ENCODE assay signal across 11 cellular contexts in the genomic region with DNA sequence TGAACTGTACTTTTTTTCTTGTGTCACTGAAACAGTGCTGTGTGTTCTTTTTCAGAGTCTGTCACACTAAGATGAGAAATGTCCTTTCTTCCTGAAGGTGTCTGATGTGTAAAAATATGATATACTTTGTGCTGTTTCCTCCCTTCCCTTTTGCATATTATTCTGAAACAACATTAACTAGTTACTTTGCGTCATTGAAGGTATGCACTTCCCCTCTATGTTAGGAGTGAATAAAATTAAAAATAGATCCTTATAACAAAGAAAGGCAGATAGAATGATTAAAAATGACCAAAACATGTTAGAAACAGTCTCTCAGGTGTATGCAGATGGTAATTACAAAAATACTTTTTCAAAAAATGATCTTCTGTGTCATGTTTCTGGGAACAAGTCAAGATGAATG. TPM values are rescaled to one million over a fixed set of nuclear protein-coding genes. Genes with fewer than 3 reads are reported as not detected.
DNase-seq lines count a peak whose midpoint lies in the region; ATAC-seq and TF ChIP-seq lines count a peak whose summit lies in the region.
"Had no signal": no experiment of that assay in that cellular context is flagged by ENCODE, and none has a peak within 500 bp of the region (broad histone marks: within the 10 kb centered on the region; RNA-seq: fewer than 3 reads in every experiment).

No MANE protein-coding gene starts in this region.

- H3K27me3 ChIP-seq in HUES48 (ENCODE audit: control insufficient read depth, insufficient read depth, low read length) = no peaks in the 10 kb centered on the region
- H3K27me3 ChIP-seq in ectodermal cell (ENCODE audit: control insufficient read depth, insufficient read depth, low read length, poor library complexity, severe bottlenecking) = peaks cover 11% of the 10 kb centered on the region

- H3K4me1 Mint-ChIP-seq in naive B cell = peaks cover 23 to 44% (median 25%) of the 10 kb centered on the region in 3 donors
- H3K4me1 Mint-ChIP-seq in mesothelial cell of epicardium = peaks cover 20% of the 10 kb centered on the region
- peaks cover 14% of the 10 kb centered on the region for H3K4me1 Mint-ChIP-seq in type B pancreatic cell (ENCODE audit: unreplicated experiment)

- H3K9me3 Mint-ChIP-seq in naive B cell = no peaks in the 10 kb centered on the region
- no peaks in the 10 kb centered on the region for H3K9me3 Mint-ChIP-seq in mesothelial cell of epicardium
- no peaks in the 10 kb centered on the region for H3K9me3 Mint-ChIP-seq in type B pancreatic cell

- H3K4me3 Mint-ChIP-seq in naive B cell = no peak overlapping the region
- no peak overlapping the region for H3K4me3 Mint-ChIP-seq in mesothelial cell of epicardium
- H3K4me3 Mint-ChIP-seq in type B pancreatic cell = no peak overlapping the region

- no peak overlapping the region for H3K9ac ChIP-seq in HUES48 (ENCODE audit: low read depth, low read length)

- H3K27me3 Mint-ChIP-seq in naive B cell (no peaks in the 10 kb centered on the region), mesothelial cell of epicardium (ENCODE audit: low read depth) (no peaks in the 10 kb centered on the region), type B pancreatic cell (no peaks in the 10 kb centered on the region)

- TF ChIP-seq CTCF in AG10803 (conservative IDR thresholded peaks at IDR 0.05; ENCODE audit: low read length) (no peak), mesothelial cell of epicardium (IDR thresholded peaks at IDR 0.05; ENCODE audit: unreplicated experiment) (no peak), type B pancreatic cell (conservative IDR thresholded peaks at IDR 0.05) (no peak)

- ATAC-seq in naive B cell (ENCODE audit: low read depth in 2 of 2) (peak; percentile 22 to 27), GM21515 (IDR thresholded peaks at IDR 0.05; ENCODE audit: unreplicated experiment) (no peak), GM21423 (IDR thresholded peaks at IDR 0.05; ENCODE audit: unreplicated experiment) (no peak)

- peaks cover 41% of the 10 kb centered on the region for H3K36me3 ChIP-seq in HUES48 (ENCODE audit: control insufficient read depth, insufficient read depth, low read length)
- H3K36me3 ChIP-seq in ectodermal cell (ENCODE audit: control insufficient read depth, insufficient read depth, low read length) = peaks cover 10% of the 10 kb centered on the region

- H3K9me3 ChIP-seq in HUES48 (ENCODE audit: control insufficient read depth, insufficient read depth, low read length) = no peaks in the 10 kb centered on the region
- no peaks in the 10 kb centered on the region for H3K9me3 ChIP-seq in ectodermal cell (ENCODE audit: control insufficient read depth, low read length)

- no peak overlapping the region for H3K27ac Mint-ChIP-seq in naive B cell
- H3K27ac Mint-ChIP-seq in mesothelial cell of epicardium = no peak overlapping the region
- no peak overlapping the region for H3K27ac Mint-ChIP-seq in type B pancreatic cell

- H3K27ac ChIP-seq in HUES48 (ENCODE audit: low read depth, low read length) (no peak overlapping the region), ectodermal cell (ENCODE audit: insufficient read depth, low read depth, low read length, poor library complexity, severe bottlenecking) (no peak overlapping the region)

- no CpG with 5 or more reads among the region's 1 CpG for WGBS in ectodermal cell, 2 experiments

- DNase-seq in AG10803 (ENCODE audit: low read depth) (no peak), naive B cell (peak; percentile 58), mesothelial cell of epicardium (ENCODE audit: low spot score in 2 of 2, unreplicated experiment in 2 of 2) (no peak), type B pancreatic cell (ENCODE audit: extremely low spot score, unreplicated experiment) (no peak)
- DNase-seq: activated CD4-positive, CD25-positive, alpha-beta regulatory T cell treated with anti-CD3 and anti-CD28 coated beads, Interleukin-2, amount 50 U/mL, for 72 hours; amniotic stem cell; Calu3 had no signal

- peak overlapping the region; percentile 97 for H3K4me3 ChIP-seq in AG10803 (ENCODE audit: low read length)
- peak overlapping the region; percentile 90 for H3K4me3 ChIP-seq in HUES48 (ENCODE audit: low read depth, low read length)
- H3K4me3 ChIP-seq in ectodermal cell (ENCODE audit: insufficient read depth, low read depth, low read length) = peak overlapping the region; percentile 86

- peaks cover 20% of the 10 kb centered on the region for H3K4me1 ChIP-seq in HUES48 (ENCODE audit: control insufficient read depth, insufficient read depth, low read length)
- H3K4me1 ChIP-seq in ectodermal cell (ENCODE audit: control insufficient read depth, insufficient read depth, low read length) = peaks cover 20% of the 10 kb centered on the region

- peaks cover 6 to 10% of the 10 kb centered on the region in 2 donors for H3K36me3 Mint-ChIP-seq in naive B cell
- H3K36me3 Mint-ChIP-seq in mesothelial cell of epicardium = peaks cover 7% of the 10 kb centered on the region
- H3K36me3 Mint-ChIP-seq in type B pancreatic cell = peaks cover 13% of the 10 kb centered on the region

RNA-seq across cellular contexts. Expression of a gene that starts 1.6 kb away (rescaled TPM):
- 7.1 TPM for polyA plus RNA-seq in ectodermal cell (2013, experiment 1 of 4)
- polyA plus RNA-seq in ectodermal cell (2013, experiment 2 of 4) = 6.6 TPM
- 6.7 TPM for polyA plus RNA-seq in ectodermal cell (2013, experiment 3 of 4)
- polyA plus RNA-seq in ectodermal cell (2013, experiment 4 of 4) = 7.3 TPM
- polyA plus RNA-seq in naive B cell (ENCODE audit: low read depth in 6 of 6) = 100 to 1,000 TPM; 108 to 156 (median 142) TPM
- total RNA-seq in mesothelial cell of epicardium (7.6 to 10.3 TPM (median 9.9 TPM) in 3 replicates), type B pancreatic cell (ENCODE audit: low replicate concordance) (10.0 and 13.8 TPM in 2 replicates)

Comparison
In these comparisons a context has a peak if more than half of its experiments do, and no peak if none do; other contexts are left out.
1. ATAC-seq: peak in naive B cell (2 of 2); none in GM21515 (single experiment) and GM21423 (single experiment).
2. Peak in every context shown above with its lines, with median percentiles within 50 percentile points of each other: H3K4me3 ChIP-seq.